ENCODE assay signal across 8 cellular contexts in genomic region chr5:132490484-132491367, GRCh38. TPM values are rescaled to one million over a fixed set of nuclear protein-coding genes. Genes with fewer than 3 reads are reported as not detected.
DNase-seq lines count a peak whose midpoint lies in the region; TF ChIP-seq lines count a peak whose summit lies in the region.

A gene with protein sequence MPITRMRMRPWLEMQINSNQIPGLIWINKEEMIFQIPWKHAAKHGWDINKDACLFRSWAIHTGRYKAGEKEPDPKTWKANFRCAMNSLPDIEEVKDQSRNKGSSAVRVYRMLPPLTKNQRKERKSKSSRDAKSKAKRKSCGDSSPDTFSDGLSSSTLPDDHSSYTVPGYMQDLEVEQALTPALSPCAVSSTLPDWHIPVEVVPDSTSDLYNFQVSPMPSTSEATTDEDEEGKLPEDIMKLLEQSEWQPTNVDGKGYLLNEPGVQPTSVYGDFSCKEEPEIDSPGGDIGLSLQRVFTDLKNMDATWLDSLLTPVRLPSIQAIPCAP (minus strand): TSS chr5:132490773. CDS start chr5:132489478, 1,295 bp downstream.

- peak within 1 kb of the TSS; percentile 71 to 83 for H3K4me3 Mint-ChIP-seq in H9

- H3K27ac ChIP-seq in H9 (ENCODE audit: insufficient read length, low read depth, low read length) (no peak within 1 kb of the TSS), neural cell (ENCODE audit: low read length) (no peak within 1 kb of the TSS), stomach smooth muscle (ENCODE audit: low read length) (peak within 1 kb of the TSS; percentile 95)

- no peaks in the 10 kb centered on the region; the same call in 1 of the 2 replicates for H3K79me2 ChIP-seq in H9 (ENCODE audit: insufficient read depth, low read length)
- H3K79me2 ChIP-seq in neural cell (replicated peaks; ENCODE audit: insufficient read depth, low read length) = no peaks in the 10 kb centered on the region

- H4K5ac ChIP-seq in H9 (ENCODE audit: insufficient read length, low read depth, low read length) = no peak within 1 kb of the TSS

- H3K9me3 Mint-ChIP-seq in H9 = no peaks in the 10 kb centered on the region; a peak in 1 of 5 replicates

- no peak within 1 kb of the TSS for H3K4ac ChIP-seq in H9 (ENCODE audit: low read depth, low read length)

- no peak within 1 kb of the TSS for H2BK5ac ChIP-seq in H9 (ENCODE audit: insufficient read length, low read length)

- no peak within 1 kb of the TSS for H3T11ph ChIP-seq in H9 (ENCODE audit: low read length)

- no peaks in the 10 kb centered on the region for H3K79me1 ChIP-seq in H9 (ENCODE audit: insufficient read depth, low read depth, low read length, poor library complexity, severe bottlenecking)

- peaks cover 27 to 28% of the 10 kb centered on the region in 2 experiments for H3K4me1 Mint-ChIP-seq in H9

- H2BK120ac ChIP-seq in H9 (ENCODE audit: low read depth, low read length, poor library complexity, severe bottlenecking) = no peak within 1 kb of the TSS

- no peaks in the 10 kb centered on the region for H4K20me1 ChIP-seq in H9 (ENCODE audit: control insufficient read depth, insufficient read depth, insufficient read length)
- no peaks in the 10 kb centered on the region for H4K20me1 ChIP-seq in neural cell (ENCODE audit: insufficient read depth)

- no peaks in the 10 kb centered on the region; the same call in 1 of the 2 replicates for H3K27me3 ChIP-seq in H9 (ENCODE audit: insufficient read depth, low read length)
- peaks cover 60% of the 10 kb centered on the region for H3K27me3 ChIP-seq in neural cell (ENCODE audit: insufficient read depth, low read depth, low read length)
- H3K27me3 ChIP-seq in stomach smooth muscle (ENCODE audit: control insufficient read depth in 1 of 2, insufficient read depth in 2 of 2, low read length in 2 of 2) = no peaks in the 10 kb centered on the region

- H3K4me1 ChIP-seq in H9 (ENCODE audit: insufficient read depth, low read length) (no peaks in the 10 kb centered on the region), stomach smooth muscle (ENCODE audit: control insufficient read depth, insufficient read depth, low read length) (peaks cover 62% of the 10 kb centered on the region)

- H3K23ac ChIP-seq in H9 (ENCODE audit: insufficient read length, low read depth, low read length) = no peak within 1 kb of the TSS

- H3K4me3 ChIP-seq in neural cell (ENCODE audit: low read length) (peak within 1 kb of the TSS; percentile 84), stomach smooth muscle (ENCODE audit: low read length in 2 of 2) (peak within 1 kb of the TSS; percentile 70 to 91)

- H3K9me3 ChIP-seq in H9 (ENCODE audit: control insufficient read depth, low read depth, low read length) (no peaks in the 10 kb centered on the region), neural cell (ENCODE audit: low read length) (no peaks in the 10 kb centered on the region), stomach smooth muscle (ENCODE audit: control insufficient read depth in 2 of 2, low read length in 2 of 2) (no peaks in the 10 kb centered on the region)

- H3K9me2 ChIP-seq in neural cell (ENCODE audit: insufficient read depth, low read length) = no peaks in the 10 kb centered on the region

- no peak within 1 kb of the TSS for H3K27ac Mint-ChIP-seq in H9

- H4K8ac ChIP-seq in H9 (replicated peaks; ENCODE audit: insufficient read length, low read depth, low read length) = no peak within 1 kb of the TSS

- TF ChIP-seq CTCF in H9 (conservative IDR thresholded peaks at IDR 0.05) (no peak), neural cell (IDR thresholded peaks at IDR 0.05; ENCODE audit: poor library complexity, severe bottlenecking) (peak; percentile 47)

- peak; percentile 18 for TF ChIP-seq RAD21 in neural cell (conservative IDR thresholded peaks at IDR 0.05)

- peak; percentile 94 for DNase-seq in GDM1 (lab: John Stamatoyannopoulos, UW)
- peak; percentile 96 for DNase-seq in H9
- peak; percentile 97 for DNase-seq in M059J (ENCODE audit: low read depth)
- peak; percentile 57 for DNase-seq in SHP77 treated with DMSO at 0.1 percent for 48 hours (lab: John Stamatoyannopoulos, UW)
- peak; percentile 99 for DNase-seq in activated effector memory CD4-positive, alpha-beta T cell treated with anti-CD3 and anti-CD28 coated beads, Interleukin-2, amount 50 U/mL, for 16 hours
- DNase-seq in fibroblast of the conjunctiva (ENCODE audit: low read depth) = peak; percentile 93

- H3K36me3 Mint-ChIP-seq in H9 (ENCODE audit: insufficient read depth in 1 of 3, low read depth in 3 of 3) = peaks cover 9 to 16% (median 14%) of the 10 kb centered on the region in 3 experiments; a peak in 6 of 7 replicates

- peaks cover 31% of the 10 kb centered on the region for H3K27me3 Mint-ChIP-seq in H9 (ENCODE audit: low read depth)

- no peak within 1 kb of the TSS for H2AFZ ChIP-seq in H9 (ENCODE audit: low read length)
- peak within 1 kb of the TSS; percentile 18 for H2AFZ ChIP-seq in neural cell (ENCODE audit: low read depth, low read length)

- no peak within 1 kb of the TSS for H2AK5ac ChIP-seq in H9 (ENCODE audit: insufficient read length, low read length)

- H3F3A ChIP-seq in neural cell (ENCODE audit: insufficient read depth, low read length, poor library complexity, severe bottlenecking) = no peaks in the 10 kb centered on the region

- no peak for TF ChIP-seq EP300 in neural cell (conservative IDR thresholded peaks at IDR 0.05; ENCODE audit: poor library complexity, severe bottlenecking)

- H2BK20ac ChIP-seq in H9 (ENCODE audit: low read depth, low read length, poor library complexity, severe bottlenecking) = no peak within 1 kb of the TSS

- H2BK12ac ChIP-seq in H9 (ENCODE audit: insufficient read length, low read depth, low read length) = no peak within 1 kb of the TSS

- no peak within 1 kb of the TSS; the same call in 1 of the 2 replicates for H2BK15ac ChIP-seq in H9 (ENCODE audit: low read depth, low read length)

- H3K36me3 ChIP-seq in neural cell (ENCODE audit: insufficient read depth, low read length) (no peaks in the 10 kb centered on the region), stomach smooth muscle (ENCODE audit: control insufficient read depth in 2 of 2, insufficient read depth in 2 of 2, low read length in 2 of 2) (peaks cover 24 to 37% of the 10 kb centered on the region in 2 donors)

- H3K56ac ChIP-seq in H9 (ENCODE audit: insufficient read length, low read depth, low read length) = no peak within 1 kb of the TSS

- H3K4me2 ChIP-seq in H9 (ENCODE audit: insufficient read depth, insufficient read length, low read length) (peak within 1 kb of the TSS; percentile 76), neural cell (ENCODE audit: low read length) (peak within 1 kb of the TSS; percentile 38)

- peak within 1 kb of the TSS; percentile 78 for H3K14ac ChIP-seq in H9 (ENCODE audit: insufficient read depth, low read length)

- peaks cover 17% of the 10 kb centered on the region for H3K23me2 ChIP-seq in H9 (ENCODE audit: insufficient read length, low read depth, low read length, poor library complexity, severe bottlenecking)

- WGBS in H9 (ENCODE audit: extremely low coverage, insufficient read length, low lambda C conversion rate) = no CpG with 5 or more reads among the region's 87 CpGs

- peak within 1 kb of the TSS; percentile 80 for H3K18ac ChIP-seq in H9 (ENCODE audit: insufficient read length, low read depth, low read length)

- H3K9ac ChIP-seq in H9 (ENCODE audit: extremely low read depth, insufficient read length, low read length) (no peak within 1 kb of the TSS), neural cell (ENCODE audit: low read length) (peak within 1 kb of the TSS; percentile 52), stomach smooth muscle (ENCODE audit: low read length in 2 of 2) (peak within 1 kb of the TSS; percentile 84 to 86)

- no peak within 1 kb of the TSS for H4K91ac ChIP-seq in H9 (ENCODE audit: insufficient read length, low read depth, low read length)

TF ChIP-seq in neural cell, 6 proteins besides CTCF, POLR2A, EP300 and RAD21:
- peak; percentile 29 for TF ChIP-seq SMC3 (conservative IDR thresholded peaks at IDR 0.05; ENCODE audit: poor library complexity)
- peak; percentile 73 for TF ChIP-seq MXI1 (conservative IDR thresholded peaks at IDR 0.05; ENCODE audit: poor library complexity, severe bottlenecking)
- no peak for TF ChIP-seq EZH2 (IDR thresholded peaks at IDR 0.05; ENCODE audit: borderline replicate concordance, insufficient read depth, low read length, poor library complexity, severe bottlenecking)
- peak; percentile 52 for TF ChIP-seq POLR2AphosphoS5 (IDR thresholded peaks at IDR 0.05)
- TF ChIP-seq TAF1 (IDR thresholded peaks at IDR 0.05; ENCODE audit: low read depth) = no peak
- TF ChIP-seq REST (IDR thresholded peaks at IDR 0.05; ENCODE audit: borderline replicate concordance) = peak; percentile 42

RNA-seq across cellular contexts. Expression of the gene that starts here (rescaled TPM):
- total RNA-seq in H9 (2021) = 7.2 and 8.7 TPM in 2 replicates
- total RNA-seq in M059J (2014; rRNA removed; shearing (Covaris generic)) = 31.7 and 36.1 TPM in 2 replicates
- polyA plus RNA-seq in neural cell = 0.67 and 0.96 TPM in 2 replicates
- 1.4 and 1.5 TPM in 2 replicates for polyA minus RNA-seq in neural cell
